Comparison of ENCODE assay signal across 29 cellular contexts in the genomic region with DNA sequence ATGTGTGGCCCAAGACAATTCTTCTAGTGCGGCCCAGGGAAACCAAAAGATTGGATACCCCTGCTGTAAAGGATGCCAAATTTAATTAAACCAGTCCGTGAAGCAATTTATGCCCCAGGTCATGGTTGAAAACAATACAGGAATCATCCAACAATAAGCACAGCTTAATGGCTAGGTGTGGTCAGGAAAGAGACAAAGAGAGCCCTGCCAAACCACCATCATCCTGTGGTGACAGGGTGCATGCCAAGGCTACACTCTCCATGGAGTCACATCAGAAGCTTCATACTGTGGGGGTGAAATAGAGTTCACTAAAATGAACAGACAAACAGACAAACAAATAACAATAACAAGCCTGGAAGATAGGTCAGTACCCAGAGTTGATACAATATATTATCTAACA.
DNase-seq lines count a peak whose midpoint lies in the region; ATAC-seq and TF ChIP-seq lines count a peak whose summit lies in the region.
"Had no signal": no experiment of that assay in that cellular context is flagged by ENCODE, and none has a peak within 500 bp of the region (broad histone marks: within the 10 kb centered on the region; RNA-seq: fewer than 3 reads in every experiment).

No MANE protein-coding gene starts in this region.

- peak overlapping the region; percentile 45 for H3K27ac ChIP-seq in suprapubic skin
- H3K27ac ChIP-seq: BLaER1 treated with 17β-estradiol and CSF1 and Interleukin-3, amounts not matched to agents 10 nM and 100 nM; cardiac muscle cell; colonic mucosa; heart left ventricle; lower lobe of right lung; vagina had no signal

- no TSS peak for BruUV-seq in MCF 10A (replicated peaks; lab: Mats Ljungman, UMichigan)

- H3K4me3 ChIP-seq in Jurkat, Clone E6-1 (ENCODE audit: low read length) = no peak overlapping the region
- H3K4me3 ChIP-seq in suprapubic skin = no peak overlapping the region
- H3K4me3 ChIP-seq: BLaER1 treated with 17β-estradiol and CSF1 and Interleukin-3, amounts not matched to agents 10 nM and 100 nM; cardiac muscle cell; colonic mucosa; heart left ventricle; lower lobe of right lung; mucosa of descending colon; skin epidermis; vagina had no signal

- no peaks in the 10 kb centered on the region for H3K4me1 ChIP-seq in suprapubic skin
- H3K4me1 ChIP-seq: colonic mucosa, heart left ventricle, lower lobe of right lung, vagina had no signal

- H3K36me3 Mint-ChIP-seq in activated CD8-positive, alpha-beta T cell treated with anti-CD3 and anti-CD28 coated beads, Interleukin-2, amount 10 ng/mL, durations not matched to agents 7 days and 5 days (ENCODE audit: low read depth) = no peaks in the 10 kb centered on the region
- peaks cover 4% of the 10 kb centered on the region for H3K36me3 Mint-ChIP-seq in activated CD8-positive, alpha-beta T cell treated with anti-CD3 and anti-CD28 coated beads for 36 hours (ENCODE audit: low read depth)
- peaks cover 11% of the 10 kb centered on the region for H3K36me3 Mint-ChIP-seq in MCF 10A (ENCODE audit: insufficient read depth, unreplicated experiment)
- H3K36me3 Mint-ChIP-seq in HFFc6 (ENCODE audit: low read depth) = peaks cover 10% of the 10 kb centered on the region

- POLR2A ChIA-PET in activated CD8-positive, alpha-beta T cell treated with anti-CD3 and anti-CD28 coated beads, Interleukin-2, amount 10 ng/mL, durations not matched to agents 7 days and 5 days (lab: Charles Lee) = no interaction called here
- POLR2A ChIA-PET in activated CD8-positive, alpha-beta T cell treated with anti-CD3 and anti-CD28 coated beads for 36 hours (lab: Charles Lee) = no interaction called here
- POLR2A ChIA-PET in MCF 10A (lab: Yijun Ruan, JAX) = interaction anchor here (0.7 kb wide), 1 partner anchor 81 kb away, joined by 3 read pairs; no protein-coding TSS in a partner anchor

- H3K9me3 ChIP-seq in suprapubic skin = no peaks in the 10 kb centered on the region
- H3K9me3 ChIP-seq: colonic mucosa, mucosa of descending colon, vagina had no signal

- peaks cover 6% of the 10 kb centered on the region for H3K36me3 ChIP-seq in suprapubic skin
- H3K36me3 ChIP-seq: cardiac muscle cell, colonic mucosa, lower lobe of right lung had no signal

- no peak overlapping the region for H3K4me3 Mint-ChIP-seq in activated CD8-positive, alpha-beta T cell treated with anti-CD3 and anti-CD28 coated beads, Interleukin-2, amount 10 ng/mL, durations not matched to agents 7 days and 5 days
- no peak overlapping the region for H3K4me3 Mint-ChIP-seq in activated CD8-positive, alpha-beta T cell treated with anti-CD3 and anti-CD28 coated beads for 36 hours
- H3K4me3 Mint-ChIP-seq in MCF 10A (ENCODE audit: unreplicated experiment) = no peak overlapping the region
- no peak overlapping the region for H3K4me3 Mint-ChIP-seq in HFFc6
- H3K4me3 Mint-ChIP-seq: activated T-cell treated with anti-CD3 and anti-CD28 coated beads, Interleukin-2, amount 50 U/mL, for 24 hours; nephron progenitor cell; stimulated activated naive CD8-positive, alpha-beta T cell treated with anti-CD3 and anti-CD28 coated beads, Interleukin-15, Interleukin-2, amounts not matched to agents 100 ng/mL and 50 ng/mL, for 24 hours had no signal

- TF ChIP-seq POLR2A in suprapubic skin (IDR thresholded peaks at IDR 0.05) = no peak

- peaks cover 13% of the 10 kb centered on the region for H3K4me1 Mint-ChIP-seq in activated CD8-positive, alpha-beta T cell treated with anti-CD3 and anti-CD28 coated beads, Interleukin-2, amount 10 ng/mL, durations not matched to agents 7 days and 5 days (ENCODE audit: low read depth)
- H3K4me1 Mint-ChIP-seq in activated CD8-positive, alpha-beta T cell treated with anti-CD3 and anti-CD28 coated beads for 36 hours (ENCODE audit: low read depth) = no peaks in the 10 kb centered on the region
- H3K4me1 Mint-ChIP-seq in MCF 10A (ENCODE audit: insufficient read depth, unreplicated experiment) = peaks cover 6% of the 10 kb centered on the region
- H3K4me1 Mint-ChIP-seq in HFFc6 (ENCODE audit: low read depth) = peaks cover 6% of the 10 kb centered on the region; the same call in 1 of the 2 replicates
- H3K4me1 Mint-ChIP-seq: nephron progenitor cell had no signal

- H3K27me3 Mint-ChIP-seq in activated CD8-positive, alpha-beta T cell treated with anti-CD3 and anti-CD28 coated beads, Interleukin-2, amount 10 ng/mL, durations not matched to agents 7 days and 5 days (ENCODE audit: low read depth) = no peaks in the 10 kb centered on the region
- H3K27me3 Mint-ChIP-seq in activated CD8-positive, alpha-beta T cell treated with anti-CD3 and anti-CD28 coated beads for 36 hours = no peaks in the 10 kb centered on the region
- H3K27me3 Mint-ChIP-seq in MCF 10A (ENCODE audit: insufficient read depth, unreplicated experiment) (no peaks in the 10 kb centered on the region), HFFc6 (ENCODE audit: insufficient read depth) (no peaks in the 10 kb centered on the region)
- H3K27me3 Mint-ChIP-seq: activated T-cell treated with anti-CD3 and anti-CD28 coated beads, Interleukin-2, amount 50 U/mL, for 24 hours; stimulated activated naive CD8-positive, alpha-beta T cell treated with anti-CD3 and anti-CD28 coated beads, Interleukin-15, Interleukin-2, amounts not matched to agents 100 ng/mL and 50 ng/mL, for 24 hours had no signal

- H3K9me3 Mint-ChIP-seq in activated CD8-positive, alpha-beta T cell treated with anti-CD3 and anti-CD28 coated beads, Interleukin-2, amount 10 ng/mL, durations not matched to agents 7 days and 5 days (ENCODE audit: insufficient read depth) = no peaks in the 10 kb centered on the region
- no peaks in the 10 kb centered on the region for H3K9me3 Mint-ChIP-seq in activated CD8-positive, alpha-beta T cell treated with anti-CD3 and anti-CD28 coated beads for 36 hours
- H3K9me3 Mint-ChIP-seq in MCF 10A (ENCODE audit: unreplicated experiment) (no peaks in the 10 kb centered on the region), HFFc6 (no peaks in the 10 kb centered on the region)
- H3K9me3 Mint-ChIP-seq: stimulated activated naive CD8-positive, alpha-beta T cell treated with anti-CD3 and anti-CD28 coated beads, Interleukin-15, Interleukin-2, amounts not matched to agents 100 ng/mL and 50 ng/mL, for 24 hours had no signal

- peak; percentile 33 for DNase-seq in activated CD8-positive, alpha-beta T cell treated with anti-CD3 and anti-CD28 coated beads, Interleukin-2, amount 10 ng/mL, durations not matched to agents 7 days and 5 days
- DNase-seq in activated CD8-positive, alpha-beta T cell treated with anti-CD3 and anti-CD28 coated beads for 36 hours = no peak
- DNase-seq in Jurkat, Clone E6-1 (ENCODE audit: low read depth, low spot score) = peak; percentile 10
- DNase-seq in MCF 10A (ENCODE audit: unreplicated experiment) = peak; percentile 14
- no peak for DNase-seq in suprapubic skin (ENCODE audit: low spot score in 2 of 2)
- no peak for DNase-seq in NCI-H510A treated with DMSO at 0.1 percent for 48 hours (lab: John Stamatoyannopoulos, UW)
- no peak for DNase-seq in HFFc6
- DNase-seq: activated CD4-positive, CD25-positive, alpha-beta regulatory T cell; activated gamma-delta T cell treated with Interleukin-2 at 50 U/mL for 16 hours; activated T-cell treated with anti-CD3 and anti-CD28 coated beads, Interleukin-2, amount 50 U/mL, for 24 hours; colonic mucosa; DMS79; effector CD8-positive, alpha-beta T cell; erythroblast; foreskin fibroblast; heart left ventricle; lower lobe of right lung; mucosa of descending colon; NCI-H1092 treated with DMSO at 0.1 percent for 48 hours; NCI-H187 treated with DMSO at 0.1 percent for 48 hours; NCI-H526; nephron progenitor cell; SW 1271 had no signal

- H3K27me3 ChIP-seq in suprapubic skin = no peaks in the 10 kb centered on the region
- H3K27me3 ChIP-seq: BLaER1 treated with 17β-estradiol and CSF1 and Interleukin-3, amounts not matched to agents 10 nM and 100 nM; cardiac muscle cell; colonic mucosa; heart left ventricle; vagina had no signal

- no peak for TF ChIP-seq CTCF in activated CD8-positive, alpha-beta T cell treated with anti-CD3 and anti-CD28 coated beads for 36 hours (IDR thresholded peaks at IDR 0.05)
- TF ChIP-seq CTCF in MCF 10A (IDR thresholded peaks at IDR 0.05; ENCODE audit: unreplicated experiment) (no peak), suprapubic skin (IDR thresholded peaks at IDR 0.05) (no peak), HFFc6 (IDR thresholded peaks at IDR 0.05) (no peak)

- CTCF ChIA-PET in activated CD8-positive, alpha-beta T cell treated with anti-CD3 and anti-CD28 coated beads, Interleukin-2, amount 10 ng/mL, durations not matched to agents 7 days and 5 days (lab: Charles Lee) = interaction anchor here (2.2 kb wide), 1 partner anchor 9 kb away, joined by 11 read pairs; no protein-coding TSS in a partner anchor
- CTCF ChIA-PET in activated CD8-positive, alpha-beta T cell treated with anti-CD3 and anti-CD28 coated beads for 36 hours (lab: Charles Lee) = interaction anchor here (0.6 to 1.4 kb wide), 2 partner anchors 9 to 26 kb away, joined by 3 read pairs; no protein-coding TSS in a partner anchor
- CTCF ChIA-PET in MCF 10A (lab: Yijun Ruan, JAX) = interaction anchor here (0.6 to 1.8 kb wide), 6 partner anchors 8 to 407 kb away, joined by 3 to 5 read pairs (median 4); no protein-coding TSS in a partner anchor

- 62% methylated on average over 2 of the region's 2 CpGs for WGBS in suprapubic skin

- no peak for ATAC-seq in activated CD8-positive, alpha-beta T cell treated with anti-CD3 and anti-CD28 coated beads, Interleukin-2, amount 10 ng/mL, durations not matched to agents 7 days and 5 days
- ATAC-seq in activated CD8-positive, alpha-beta T cell treated with anti-CD3 and anti-CD28 coated beads for 36 hours = no peak
- ATAC-seq in GM21717 (IDR thresholded peaks at IDR 0.05; ENCODE audit: unreplicated experiment) = no peak
- ATAC-seq: heart left ventricle, lower lobe of right lung, mucosa of descending colon had no signal

- peak overlapping the region; percentile 73 for H3K27ac Mint-ChIP-seq in activated CD8-positive, alpha-beta T cell treated with anti-CD3 and anti-CD28 coated beads, Interleukin-2, amount 10 ng/mL, durations not matched to agents 7 days and 5 days
- H3K27ac Mint-ChIP-seq in activated CD8-positive, alpha-beta T cell treated with anti-CD3 and anti-CD28 coated beads for 36 hours = no peak overlapping the region
- H3K27ac Mint-ChIP-seq in MCF 10A (ENCODE audit: low read depth, unreplicated experiment) = no peak overlapping the region
- H3K27ac Mint-ChIP-seq in HFFc6 = no peak overlapping the region
- H3K27ac Mint-ChIP-seq: activated T-cell treated with anti-CD3 and anti-CD28 coated beads, Interleukin-2, amount 50 U/mL, for 24 hours; nephron progenitor cell; stimulated activated naive CD8-positive, alpha-beta T cell treated with anti-CD3 and anti-CD28 coated beads, Interleukin-15, Interleukin-2, amounts not matched to agents 100 ng/mL and 50 ng/mL, for 24 hours had no signal

- intact Hi-C loops in activated CD8-positive, alpha-beta T cell treated with anti-CD3 and anti-CD28 coated beads for 36 hours (cut with micrococcal nuclease) = no loop called here
- intact Hi-C loops in MCF 10A (cut with micrococcal nuclease) = no loop called here

- no peak for TF ChIP-seq EP300 in suprapubic skin (IDR thresholded peaks at IDR 0.05)

Comparison
In these comparisons a context has a peak if more than half of its experiments do, and no peak if none do; other contexts are left out.
1. DNase-seq: peak in activated CD8-positive, alpha-beta T cell treated with anti-CD3 and anti-CD28 coated beads, Interleukin-2, amount 10 ng/mL, durations not matched to agents 7 days and 5 days (single experiment), Jurkat, Clone E6-1 (single experiment) and MCF 10A (single experiment); none in activated CD8-positive, alpha-beta T cell treated with anti-CD3 and anti-CD28 coated beads for 36 hours (single experiment), suprapubic skin (0 of 2), NCI-H510A treated with DMSO at 0.1 percent for 48 hours (single experiment) and HFFc6 (single experiment).